Comparison of ENCODE assay signal across 1 cellular context in the genomic region with DNA sequence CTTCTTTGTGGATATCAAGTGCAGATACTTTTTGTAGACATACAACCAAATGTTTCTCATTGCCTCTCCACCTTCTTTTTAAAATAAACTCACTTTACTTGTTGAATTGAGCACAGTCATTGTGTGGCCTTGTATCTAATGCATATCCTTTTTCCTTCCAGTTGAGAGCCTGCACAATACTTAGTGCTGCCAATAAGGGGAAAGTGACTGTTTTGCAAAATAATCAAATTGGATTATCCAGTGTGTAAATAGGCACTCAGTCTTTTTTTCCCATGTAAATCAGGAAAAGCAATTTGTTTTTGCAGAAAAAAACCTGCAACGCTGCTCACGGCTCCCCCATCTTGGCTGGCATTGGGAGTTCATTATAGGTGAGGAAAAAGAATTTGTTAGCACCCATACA.
TF ChIP-seq lines count a peak whose summit lies in the region.

No MANE protein-coding gene starts in this region.

TF ChIP-seq in GM23338, 12 proteins besides CTCF, POLR2A, EP300 and RAD21 (continued from another document):
- TF ChIP-seq, protein P1, sequence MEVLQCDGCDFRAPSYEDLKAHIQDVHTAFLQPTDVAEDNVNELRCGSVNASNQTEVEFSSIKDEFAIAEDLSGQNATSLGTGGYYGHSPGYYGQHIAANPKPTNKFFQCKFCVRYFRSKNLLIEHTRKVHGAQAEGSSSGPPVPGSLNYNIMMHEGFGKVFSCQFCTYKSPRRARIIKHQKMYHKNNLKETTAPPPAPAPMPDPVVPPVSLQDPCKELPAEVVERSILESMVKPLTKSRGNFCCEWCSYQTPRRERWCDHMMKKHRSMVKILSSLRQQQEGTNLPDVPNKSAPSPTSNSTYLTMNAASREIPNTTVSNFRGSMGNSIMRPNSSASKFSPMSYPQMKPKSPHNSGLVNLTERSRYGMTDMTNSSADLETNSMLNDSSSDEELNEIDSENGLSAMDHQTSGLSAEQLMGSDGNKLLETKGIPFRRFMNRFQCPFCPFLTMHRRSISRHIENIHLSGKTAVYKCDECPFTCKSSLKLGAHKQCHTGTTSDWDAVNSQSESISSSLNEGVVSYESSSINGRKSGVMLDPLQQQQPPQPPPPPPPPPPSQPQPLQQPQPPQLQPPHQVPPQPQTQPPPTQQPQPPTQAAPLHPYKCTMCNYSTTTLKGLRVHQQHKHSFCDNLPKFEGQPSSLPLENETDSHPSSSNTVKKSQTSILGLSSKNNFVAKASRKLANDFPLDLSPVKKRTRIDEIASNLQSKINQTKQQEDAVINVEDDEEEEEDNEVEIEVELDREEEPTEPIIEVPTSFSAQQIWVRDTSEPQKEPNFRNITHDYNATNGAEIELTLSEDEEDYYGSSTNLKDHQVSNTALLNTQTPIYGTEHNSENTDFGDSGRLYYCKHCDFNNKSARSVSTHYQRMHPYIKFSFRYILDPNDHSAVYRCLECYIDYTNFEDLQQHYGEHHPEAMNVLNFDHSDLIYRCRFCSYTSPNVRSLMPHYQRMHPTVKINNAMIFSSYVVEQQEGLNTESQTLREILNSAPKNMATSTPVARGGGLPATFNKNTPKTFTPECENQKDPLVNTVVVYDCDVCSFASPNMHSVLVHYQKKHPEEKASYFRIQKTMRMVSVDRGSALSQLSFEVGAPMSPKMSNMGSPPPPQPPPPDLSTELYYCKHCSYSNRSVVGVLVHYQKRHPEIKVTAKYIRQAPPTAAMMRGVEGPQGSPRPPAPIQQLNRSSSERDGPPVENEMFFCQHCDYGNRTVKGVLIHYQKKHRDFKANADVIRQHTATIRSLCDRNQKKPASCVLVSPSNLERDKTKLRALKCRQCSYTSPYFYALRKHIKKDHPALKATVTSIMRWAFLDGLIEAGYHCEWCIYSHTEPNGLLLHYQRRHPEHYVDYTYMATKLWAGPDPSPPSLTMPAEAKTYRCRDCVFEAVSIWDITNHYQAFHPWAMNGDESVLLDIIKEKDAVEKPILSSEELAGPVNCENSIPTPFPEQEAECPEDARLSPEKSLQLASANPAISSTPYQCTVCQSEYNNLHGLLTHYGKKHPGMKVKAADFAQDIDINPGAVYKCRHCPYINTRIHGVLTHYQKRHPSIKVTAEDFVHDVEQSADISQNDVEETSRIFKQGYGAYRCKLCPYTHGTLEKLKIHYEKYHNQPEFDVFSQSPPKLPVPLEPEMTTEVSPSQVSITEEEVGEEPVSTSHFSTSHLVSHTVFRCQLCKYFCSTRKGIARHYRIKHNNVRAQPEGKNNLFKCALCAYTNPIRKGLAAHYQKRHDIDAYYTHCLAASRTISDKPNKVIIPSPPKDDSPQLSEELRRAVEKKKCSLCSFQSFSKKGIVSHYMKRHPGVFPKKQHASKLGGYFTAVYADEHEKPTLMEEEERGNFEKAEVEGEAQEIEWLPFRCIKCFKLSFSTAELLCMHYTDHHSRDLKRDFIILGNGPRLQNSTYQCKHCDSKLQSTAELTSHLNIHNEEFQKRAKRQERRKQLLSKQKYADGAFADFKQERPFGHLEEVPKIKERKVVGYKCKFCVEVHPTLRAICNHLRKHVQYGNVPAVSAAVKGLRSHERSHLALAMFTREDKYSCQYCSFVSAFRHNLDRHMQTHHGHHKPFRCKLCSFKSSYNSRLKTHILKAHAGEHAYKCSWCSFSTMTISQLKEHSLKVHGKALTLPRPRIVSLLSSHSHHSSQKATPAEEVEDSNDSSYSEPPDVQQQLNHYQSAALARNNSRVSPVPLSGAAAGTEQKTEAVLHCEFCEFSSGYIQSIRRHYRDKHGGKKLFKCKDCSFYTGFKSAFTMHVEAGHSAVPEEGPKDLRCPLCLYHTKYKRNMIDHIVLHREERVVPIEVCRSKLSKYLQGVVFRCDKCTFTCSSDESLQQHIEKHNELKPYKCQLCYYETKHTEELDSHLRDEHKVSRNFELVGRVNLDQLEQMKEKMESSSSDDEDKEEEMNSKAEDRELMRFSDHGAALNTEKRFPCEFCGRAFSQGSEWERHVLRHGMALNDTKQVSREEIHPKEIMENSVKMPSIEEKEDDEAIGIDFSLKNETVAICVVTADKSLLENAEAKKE (CRISPR knock-in tag; IDR thresholded peaks at IDR 0.05) = no peak
- TF ChIP-seq, protein P2, sequence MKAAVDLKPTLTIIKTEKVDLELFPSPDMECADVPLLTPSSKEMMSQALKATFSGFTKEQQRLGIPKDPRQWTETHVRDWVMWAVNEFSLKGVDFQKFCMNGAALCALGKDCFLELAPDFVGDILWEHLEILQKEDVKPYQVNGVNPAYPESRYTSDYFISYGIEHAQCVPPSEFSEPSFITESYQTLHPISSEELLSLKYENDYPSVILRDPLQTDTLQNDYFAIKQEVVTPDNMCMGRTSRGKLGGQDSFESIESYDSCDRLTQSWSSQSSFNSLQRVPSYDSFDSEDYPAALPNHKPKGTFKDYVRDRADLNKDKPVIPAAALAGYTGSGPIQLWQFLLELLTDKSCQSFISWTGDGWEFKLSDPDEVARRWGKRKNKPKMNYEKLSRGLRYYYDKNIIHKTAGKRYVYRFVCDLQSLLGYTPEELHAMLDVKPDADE (IDR thresholded peaks at IDR 0.05) = no peak
